Comparison of ENCODE assay signal across 17 cellular contexts in genomic region chr3:39103791-39104552, GRCh38. TPM values are rescaled to one million over a fixed set of nuclear protein-coding genes. Genes with fewer than 3 reads are reported as not detected.
A peak's percentile ranks its signal among the peaks of the same experiment; 100 is the strongest.
DNase-seq lines count a peak whose midpoint lies in the region; ATAC-seq and TF ChIP-seq lines count a peak whose summit lies in the region.
"Had no signal": no experiment of that assay in that cellular context is flagged by ENCODE, and none has a peak within 500 bp of the region (broad histone marks: within the 10 kb centered on the region; RNA-seq: fewer than 3 reads in every experiment).

No MANE protein-coding gene starts in this region.

- H3K9me3 ChIP-seq in IMR-90 (ENCODE audit: control insufficient read depth, insufficient read depth, low read length) (no peaks in the 10 kb centered on the region), endodermal cell (ENCODE audit: control insufficient read depth, low read length) (no peaks in the 10 kb centered on the region), trophoblast cell (ENCODE audit: insufficient read depth, low read depth, low read length) (no peaks in the 10 kb centered on the region)

- no peak overlapping the region for H4K5ac ChIP-seq in IMR-90 (ENCODE audit: low read depth, low read length)

- H2AFZ ChIP-seq in IMR-90 (replicated peaks; ENCODE audit: low read length, poor library complexity) (no peak overlapping the region), trophoblast cell (ENCODE audit: insufficient read depth, low read length, poor library complexity) (no peak overlapping the region)

- H2BK15ac ChIP-seq in IMR-90 (ENCODE audit: low read depth, low read length): no peak overlapping the region

- TF ChIP-seq CTCF in CD14-positive monocyte (IDR thresholded peaks at IDR 0.05) (no peak), IMR-90 (conservative IDR thresholded peaks at IDR 0.05; ENCODE audit: low read depth, low read length) (no peak), endodermal cell (conservative IDR thresholded peaks at IDR 0.05) (no peak)

- no TSS peak for BruUV-seq in IMR-90 (replicated peaks; lab: Mats Ljungman, UMichigan)

- H3K4me1 Mint-ChIP-seq in CD14-positive monocyte (peaks cover 55% of the 10 kb centered on the region), endodermal cell (peaks cover 16% of the 10 kb centered on the region)

- peaks cover 8% of the 10 kb centered on the region for H3K9me1 ChIP-seq in IMR-90 (ENCODE audit: insufficient read depth, low read length)

- dilution Hi-C loops in IMR-90 (cut with HindIII; ENCODE audit: low sequenced_read_pairs, unreplicated experiment): no loop called here

- CTCF ChIA-PET in IMR-90 (lab: Yijun Ruan, JAX): no interaction called here

- H3K23ac ChIP-seq in IMR-90 (ENCODE audit: low read depth, low read length) (no peak overlapping the region), trophoblast cell (ENCODE audit: low read length) (no peak overlapping the region)

- H3K4me1 ChIP-seq in IMR-90 (ENCODE audit: control insufficient read depth, insufficient read depth, low read length): peaks cover 4% of the 10 kb centered on the region; the same call in 1 of the 2 replicates
- no peaks in the 10 kb centered on the region for H3K4me1 ChIP-seq in endodermal cell (ENCODE audit: control insufficient read depth, insufficient read depth, low read length)
- peaks cover 0 to 11% of the 10 kb centered on the region in 2 experiments for H3K4me1 ChIP-seq in trophoblast cell (ENCODE audit: control insufficient read depth in 1 of 2, insufficient read depth in 2 of 2, low read length in 2 of 2)

- H2BK20ac ChIP-seq in IMR-90 (ENCODE audit: low read depth, low read length): no peak overlapping the region

- H3K4me3 ChIP-seq in IMR-90 (ENCODE audit: insufficient read depth, low read depth, low read length) (no peak overlapping the region), endodermal cell (ENCODE audit: low read length) (no peak overlapping the region), trophoblast cell (ENCODE audit: low read depth, low read length) (no peak overlapping the region)
- H3K4me3 ChIP-seq: skin epidermis had no signal

- H3K79me1 ChIP-seq in IMR-90 (ENCODE audit: low read depth in 1 of 2, low read length in 2 of 2) (peaks cover 17 to 65% of the 10 kb centered on the region in 2 experiments), trophoblast cell (ENCODE audit: low read length) (peaks cover 10% of the 10 kb centered on the region)

- intact Hi-C loops in CD14-positive monocyte (cut with micrococcal nuclease) (loop anchor here in 1 of 2 donors (10.0 kb wide), 1 partner anchor 181 kb away; the partner anchor contains the start of gene CX3CR1), IMR-90 (cut with micrococcal nuclease) (no loop called here)

- H3K9me3 Mint-ChIP-seq in CD14-positive monocyte (no peaks in the 10 kb centered on the region), endodermal cell (no peaks in the 10 kb centered on the region)

- in situ Hi-C loops in IMR-90 (cut with MboI; ENCODE audit: low sequenced_read_pairs) (no loop called here), ACHN (cut with HindIII; ENCODE audit: low pct_ligation_motif_present, low pct_unique_long_range_greater_than_20kb, low sequenced_read_pairs) (no loop called here)

- peaks cover 59% of the 10 kb centered on the region for H4K20me1 ChIP-seq in IMR-90 (ENCODE audit: insufficient read depth, low read length)

- H2BK12ac ChIP-seq in trophoblast cell (ENCODE audit: low read length): no peak overlapping the region

- H3K4ac ChIP-seq in IMR-90 (ENCODE audit: low read depth, low read length): no peak overlapping the region
- peak overlapping the region; percentile 8 for H3K4ac ChIP-seq in trophoblast cell (ENCODE audit: low read depth, low read length)

- 90% methylated on average over 2 of the region's 6 CpGs; no CpG with 5 or more reads in 1 of the 2 experiments for WGBS in IMR-90 (ENCODE audit: extremely low coverage in 2 of 2, insufficient read length in 1 of 2), 2 experiments
- 88 to 94% methylated on average over 2 to 6 of the region's 6 CpGs for WGBS in endodermal cell (ENCODE audit: insufficient coverage in 1 of 2, insufficient read length in 1 of 2), 2 experiments
- no CpG with 5 or more reads among the region's 6 CpGs for WGBS in trophoblast cell (ENCODE audit: extremely low coverage, insufficient coverage, insufficient read length)

- peak overlapping the region; percentile 25 for H2AK9ac ChIP-seq in IMR-90 (replicated peaks; ENCODE audit: low read depth, low read length, poor library complexity)

- DNase-seq in CD14-positive monocyte (ENCODE audit: low spot score): no peak
- no peak for DNase-seq in IMR-90
- no peak for DNase-seq in endodermal cell
- DNase-seq in trophoblast cell: no peak
- DNase-seq in GM19238 (ENCODE audit: insufficient read length, low spot score): no peak
- DNase-seq in NK-92 (lab: John Stamatoyannopoulos, UW; ENCODE audit: unreplicated experiment): no peak
- DNase-seq in ACHN: no peak
- DNase-seq in kidney glomerular epithelial cell (lab: John Stamatoyannopoulos, UW): no peak
- DNase-seq: DMS79 treated with DMSO at 0.1 percent for 48 hours; foreskin melanocyte; NCI-H1105 treated with DMSO at 0.1 percent for 48 hours; NCI-H2171; NCI-H82; stimulated activated naive CD8-positive, alpha-beta T cell treated with anti-CD3 and anti-CD28 coated beads, Interleukin-15, Interleukin-2, amounts not matched to agents 100 U/mL and 50 U/mL, for 24 hours had no signal

- H4K12ac ChIP-seq in trophoblast cell (ENCODE audit: low read depth, low read length): no peak overlapping the region

- peaks cover 36 to 38% of the 10 kb centered on the region in 2 donors for H3K36me3 Mint-ChIP-seq in CD14-positive monocyte
- peaks cover 3% of the 10 kb centered on the region for H3K36me3 Mint-ChIP-seq in endodermal cell (ENCODE audit: low read depth)

- H3K4me3 Mint-ChIP-seq in CD14-positive monocyte: no peak overlapping the region
- no peak overlapping the region for H3K4me3 Mint-ChIP-seq in endodermal cell

- H3K27me3 ChIP-seq in IMR-90 (ENCODE audit: control insufficient read depth, insufficient read depth, low read length) (no peaks in the 10 kb centered on the region), endodermal cell (ENCODE audit: control insufficient read depth, insufficient read depth, low read length, poor library complexity, severe bottlenecking) (no peaks in the 10 kb centered on the region), trophoblast cell (ENCODE audit: insufficient read depth, low read length) (no peaks in the 10 kb centered on the region)

- H2BK120ac ChIP-seq in IMR-90 (ENCODE audit: low read depth, low read length) (no peak overlapping the region), trophoblast cell (ENCODE audit: insufficient read depth, low read length, poor library complexity) (no peak overlapping the region)

- no peak overlapping the region for H3K56ac ChIP-seq in IMR-90 (ENCODE audit: extremely low read depth, insufficient read depth, low read length)

- no peak overlapping the region for H4K91ac ChIP-seq in IMR-90 (ENCODE audit: insufficient read depth, low read depth, low read length)
- H4K91ac ChIP-seq in trophoblast cell (ENCODE audit: low read depth, low read length): no peak overlapping the region

- POLR2A ChIA-PET in IMR-90 (lab: Charles Lee; ENCODE audit: unreplicated experiment): interaction anchor here (0.6 kb wide), 1 partner anchor 12 kb away, joined by 3 read pairs; no protein-coding TSS in a partner anchor

- H3K14ac ChIP-seq in IMR-90 (replicated peaks; ENCODE audit: low read depth, low read length): no peak overlapping the region
- H3K14ac ChIP-seq in trophoblast cell (ENCODE audit: low read length): no peak overlapping the region

- H3K27ac Mint-ChIP-seq in CD14-positive monocyte: peak overlapping the region in 5 of 7 donors; percentile 41 to 68 (median 50)
- peak overlapping the region; percentile 64 for H3K27ac Mint-ChIP-seq in endodermal cell

- H3K9ac ChIP-seq in IMR-90 (ENCODE audit: low read depth, low read length) (no peak overlapping the region), endodermal cell (ENCODE audit: extremely low read depth, low read length, poor library complexity, severe bottlenecking) (no peak overlapping the region), trophoblast cell (ENCODE audit: low read length) (no peak overlapping the region)
- H3K9ac ChIP-seq: KMS-11 had no signal

- H3K18ac ChIP-seq in IMR-90 (ENCODE audit: low read depth, low read length) (no peak overlapping the region), trophoblast cell (ENCODE audit: low read length) (no peak overlapping the region)

- H3K79me2 ChIP-seq in trophoblast cell (ENCODE audit: control insufficient read depth, insufficient read depth, low read length, poor library complexity): peaks cover 8% of the 10 kb centered on the region

- H3K27me3 Mint-ChIP-seq in CD14-positive monocyte (ENCODE audit: low read depth in 3 of 3) (peaks cover 0 to 7% (median 6%) of the 10 kb centered on the region in 3 donors), endodermal cell (ENCODE audit: insufficient read depth) (peaks cover 3% of the 10 kb centered on the region)

- no peak overlapping the region for H2BK5ac ChIP-seq in IMR-90 (ENCODE audit: low read depth, low read length, poor library complexity, severe bottlenecking)
- H2BK5ac ChIP-seq in trophoblast cell (ENCODE audit: low read depth, low read length, poor library complexity): no peak overlapping the region

- H3K36me3 ChIP-seq in IMR-90 (ENCODE audit: control insufficient read depth, insufficient read depth, low read length) (peaks cover 15% of the 10 kb centered on the region), endodermal cell (ENCODE audit: control insufficient read depth, insufficient read depth, low read length) (peaks cover 5% of the 10 kb centered on the region), trophoblast cell (ENCODE audit: control insufficient read depth in 1 of 2, insufficient read depth in 2 of 2, low read length in 2 of 2) (peaks cover 24 to 25% of the 10 kb centered on the region in 2 experiments)

- no peak overlapping the region for H3K4me2 ChIP-seq in IMR-90 (ENCODE audit: low read depth, low read length)
- H3K4me2 ChIP-seq in trophoblast cell (ENCODE audit: low read length): no peak overlapping the region
- H3K4me2 ChIP-seq: KMS-11 had no signal

- no peak for TF ChIP-seq RAD21 in IMR-90 (IDR thresholded peaks at IDR 0.05; ENCODE audit: low read length)

- ATAC-seq in IMR-90 (ENCODE audit: low read depth): no peak
- ATAC-seq: stimulated activated naive CD8-positive, alpha-beta T cell treated with anti-CD3 and anti-CD28 coated beads, Interleukin-15, Interleukin-2, amounts not matched to agents 100 U/mL and 50 U/mL, for 24 hours had no signal

- H3K27ac ChIP-seq in IMR-90 (ENCODE audit: insufficient read depth, low read length) (no peak overlapping the region), endodermal cell (ENCODE audit: low read depth, low read length) (no peak overlapping the region), trophoblast cell (ENCODE audit: low read depth, low read length) (no peak overlapping the region)
- H3K27ac ChIP-seq: KMS-11, VCaP had no signal

- H2AK5ac ChIP-seq in IMR-90 (ENCODE audit: low read depth, low read length): no peak overlapping the region
- H2AK5ac ChIP-seq in trophoblast cell (ENCODE audit: low read length): no peak overlapping the region

- H4K8ac ChIP-seq in IMR-90 (ENCODE audit: low read depth in 2 of 2, low read length in 2 of 2) (no peak overlapping the region), trophoblast cell (ENCODE audit: low read depth, low read length) (no peak overlapping the region)

- TF ChIP-seq POLR2A in IMR-90 (IDR thresholded peaks at IDR 0.05; ENCODE audit: low read depth, low read length): no peak

RNA-seq across cellular contexts. Expression of gene GORASP1, which starts 3.5 kb away (rescaled TPM):
- polyA plus RNA-seq in CD14-positive monocyte (10 to 100 TPM; 23.2 to 31.2 TPM), IMR-90 (2012; rRNA removed) (56.6 and 58.9 TPM in 2 replicates)
- total RNA-seq in IMR-90 (2012; rRNA removed) (25.8 and 35.0 TPM in 2 replicates), endodermal cell (10 to 100 TPM; 47.4 to 48.9 TPM)
- polyA plus RNA-seq in IMR-90 (2012; cell fraction: cytosol; rRNA removed): 27.6 and 41.5 TPM in 2 replicates
- 133 and 180 TPM in 2 replicates for polyA plus RNA-seq in IMR-90 (2012; cell fraction: nucleus; rRNA removed; ENCODE audit: low replicate concordance)
- polyA plus RNA-seq in endodermal cell (2013, experiment 1 of 2): 34.8 TPM
- 28.4 TPM for polyA plus RNA-seq in endodermal cell (2013, experiment 2 of 2)
- 19.6 and 19.9 TPM in 2 replicates for polyA plus RNA-seq in trophoblast cell (2013)

RNA-seq across cellular contexts. Expression of gene TTC21A, which starts 3.5 kb away (rescaled TPM):
- polyA plus RNA-seq in CD14-positive monocyte: 1 to 10 TPM in 1 of 2 donors, under 1 TPM in 1; 0.67 to 2.2 TPM
- 0.56 and 0.90 TPM in 2 replicates for total RNA-seq in IMR-90 (2012; rRNA removed)
- 1.6 and 1.8 TPM in 2 replicates for polyA plus RNA-seq in IMR-90 (2012; rRNA removed)
- 0.38 and 0.93 TPM in 2 replicates for polyA plus RNA-seq in IMR-90 (2012; cell fraction: cytosol; rRNA removed)
- 10.7 and 13.0 TPM in 2 replicates for polyA plus RNA-seq in IMR-90 (2012; cell fraction: nucleus; rRNA removed; ENCODE audit: low replicate concordance)
- 1 to 10 TPM; 5.7 to 5.8 TPM for total RNA-seq in endodermal cell
- 8.1 TPM for polyA plus RNA-seq in endodermal cell (2013, experiment 1 of 2)
- 7.0 TPM for polyA plus RNA-seq in endodermal cell (2013, experiment 2 of 2)
- 1.8 and 2.1 TPM in 2 replicates for polyA plus RNA-seq in trophoblast cell (2013)

RNA-seq across cellular contexts. Expression of gene CSRNP1, which starts 49.4 kb away (rescaled TPM):
- polyA plus RNA-seq in CD14-positive monocyte (100 to 1,000 TPM; 104 to 113 TPM), IMR-90 (2012; rRNA removed) (16.5 and 23.1 TPM in 2 replicates)
- total RNA-seq in IMR-90 (2012; rRNA removed) (22.8 TPM in 2 replicates), endodermal cell (10 to 100 TPM in 1 of 2 donors, 1 to 10 TPM in 1; 9.2 to 11.1 TPM)
- polyA plus RNA-seq in IMR-90 (2012; cell fraction: cytosol; rRNA removed): 22.5 and 41.4 TPM in 2 replicates
- 80.9 and 92.7 TPM in 2 replicates for polyA plus RNA-seq in IMR-90 (2012; cell fraction: nucleus; rRNA removed; ENCODE audit: low replicate concordance)
- polyA plus RNA-seq in endodermal cell (2013, experiment 1 of 2): 7.5 TPM
- 8.0 TPM for polyA plus RNA-seq in endodermal cell (2013, experiment 2 of 2)
- polyA plus RNA-seq in trophoblast cell (2013): 35.6 and 35.8 TPM in 2 replicates

RNA-seq across cellular contexts. Expression of gene WDR48, which starts 52.2 kb away (rescaled TPM):
- 10 to 100 TPM; 17.1 to 22.7 TPM for polyA plus RNA-seq in CD14-positive monocyte
- 41.2 and 68.6 TPM in 2 replicates for total RNA-seq in IMR-90 (2012; rRNA removed)
- polyA plus RNA-seq in IMR-90 (2012; rRNA removed): 10.7 and 14.4 TPM in 2 replicates
- polyA plus RNA-seq in IMR-90 (2012; cell fraction: cytosol; rRNA removed): 3.9 and 5.7 TPM in 2 replicates
- polyA plus RNA-seq in IMR-90 (2012; cell fraction: nucleus; rRNA removed; ENCODE audit: low replicate concordance): 3.1 and 26.6 TPM in 2 replicates
- total RNA-seq in endodermal cell: 10 to 100 TPM; 57.5 to 60.4 TPM
- polyA plus RNA-seq in endodermal cell (2013, experiment 1 of 2): 65.4 TPM
- 57.8 TPM for polyA plus RNA-seq in endodermal cell (2013, experiment 2 of 2)
- polyA plus RNA-seq in trophoblast cell (2013): 18.8 and 19.8 TPM in 2 replicates

RNA-seq across cellular contexts. Expression of gene SCN11A, which starts 52.2 kb away (rescaled TPM):
- polyA plus RNA-seq in CD14-positive monocyte (not detected), IMR-90 (2012; rRNA removed) (0.02 TPM in 1 of 2 replicates, not detected in the other)
- total RNA-seq in IMR-90 (2012; rRNA removed) (under 0.01 TPM in 1 of 2 replicates, not detected in the other), endodermal cell (under 1 TPM; 0.40 to 0.81 TPM)
- polyA plus RNA-seq in IMR-90 (2012; cell fraction: cytosol; rRNA removed): not detected in 2 replicates
- 0.01 and 0.14 TPM in 2 replicates for polyA plus RNA-seq in IMR-90 (2012; cell fraction: nucleus; rRNA removed; ENCODE audit: low replicate concordance)
- polyA plus RNA-seq in endodermal cell (2013, experiment 1 of 2): 0.32 TPM
- polyA plus RNA-seq in endodermal cell (2013, experiment 2 of 2): 0.33 TPM
- polyA plus RNA-seq in trophoblast cell (2013): 0.06 and 0.11 TPM in 2 replicates
